Comparison of ENCODE assay signal across 33 cellular contexts in genomic region chr22:32815943-32816342, GRCh38. TPM values are rescaled to one million over a fixed set of nuclear protein-coding genes. Genes with fewer than 3 reads are reported as not detected.
DNase-seq lines count a peak whose midpoint lies in the region; ATAC-seq and TF ChIP-seq lines count a peak whose summit lies in the region.
"Had no signal": no experiment of that assay in that cellular context is flagged by ENCODE, and none has a peak within 500 bp of the region (broad histone marks: within the 10 kb centered on the region; RNA-seq: fewer than 3 reads in every experiment).

No MANE protein-coding gene starts in this region.

- no peak overlapping the region for H3K4ac ChIP-seq in neuronal stem cell (ENCODE audit: low read length)

- TF ChIP-seq EP300 in esophagus muscularis mucosa (IDR thresholded peaks at IDR 0.05) = no peak

- no peak overlapping the region for H2BK12ac ChIP-seq in neuronal stem cell (ENCODE audit: low read length)

- H3K9me3 Mint-ChIP-seq in activated T-helper 1 cell treated with anti-CD3 and anti-CD28 coated beads, Interleukin-12 subunit alpha, Interleukin-12 subunit beta, Interleukin-2, Interleukin-4 antibody, amounts not matched to agents 30 ng/mL and 10 ng/mL and 1 ng/mL, durations not matched to agents 14 hours and 24 hours and 36 hours = no peaks in the 10 kb centered on the region
- no peaks in the 10 kb centered on the region for H3K9me3 Mint-ChIP-seq in HFFc6
- H3K9me3 Mint-ChIP-seq: activated naive CD4-positive, alpha-beta T cell treated with anti-CD3 and anti-CD28 coated beads, Interleukin-2, amount 50 U/mL, for 24 hours; brain; CD8-positive, alpha-beta T cell; stimulated activated memory B cell treated with anti-CD40 and anti-IgM and Interleukin-4, amounts not matched to agents 10 μg/mL and 1 μg/mL and 100 μg/mL, for 72 hours had no signal

- 47% methylated on average over 6 of the region's 6 CpGs for WGBS in esophagus muscularis mucosa
- WGBS in right cardiac atrium = 54% methylated on average over 6 of the region's 6 CpGs
- WGBS in neuronal stem cell (ENCODE audit: extremely low coverage in 2 of 2, insufficient read length in 2 of 2, insufficient replicate concordance in 1 of 2), 2 donors = no CpG with 5 or more reads among the region's 6 CpGs
- WGBS in thyroid gland, 2 donors = 68 to 74% methylated on average over 6 of the region's 6 CpGs

- H3K9me3 ChIP-seq in esophagus muscularis mucosa (no peaks in the 10 kb centered on the region), right cardiac atrium (ENCODE audit: control insufficient read depth, low read length) (no peaks in the 10 kb centered on the region), neuronal stem cell (replicated peaks in 1 of 2; ENCODE audit: control insufficient read depth in 2 of 2, insufficient read depth in 1 of 2, low read depth in 1 of 2, low read length in 2 of 2) (no peaks in the 10 kb centered on the region), thyroid gland (no peaks in the 10 kb centered on the region)
- H3K9me3 ChIP-seq: BE2C, esophagus squamous epithelium, neutrophil, SJCRH30, vagina had no signal

- H3K14ac ChIP-seq in neuronal stem cell (ENCODE audit: low read length) = no peak overlapping the region

- H2AK5ac ChIP-seq in neuronal stem cell (ENCODE audit: low read depth, low read length) = no peak overlapping the region

- no peak overlapping the region for H3K4me3 Mint-ChIP-seq in activated T-helper 1 cell treated with anti-CD3 and anti-CD28 coated beads, Interleukin-12 subunit alpha, Interleukin-12 subunit beta, Interleukin-2, Interleukin-4 antibody, amounts not matched to agents 30 ng/mL and 10 ng/mL and 1 ng/mL, durations not matched to agents 14 hours and 24 hours and 36 hours
- no peak overlapping the region for H3K4me3 Mint-ChIP-seq in HFFc6
- H3K4me3 Mint-ChIP-seq: activated naive CD4-positive, alpha-beta T cell treated with anti-CD3 and anti-CD28 coated beads, Interleukin-2, amount 50 U/mL, for 24 hours; brain; CD8-positive, alpha-beta T cell; memory B cell; stimulated activated memory B cell treated with anti-CD40 and anti-IgM and Interleukin-4, amounts not matched to agents 10 μg/mL and 1 μg/mL and 100 μg/mL, for 72 hours had no signal

- no peak overlapping the region for H4K91ac ChIP-seq in neuronal stem cell (ENCODE audit: low read depth, low read length, poor library complexity)

- H3K4me1 ChIP-seq in esophagus muscularis mucosa (peaks cover 94 to 100% (median 98%) of the 10 kb centered on the region in 4 donors), right cardiac atrium (ENCODE audit: control insufficient read depth, insufficient read depth, low read length) (peaks cover 60% of the 10 kb centered on the region), neuronal stem cell (ENCODE audit: control insufficient read depth in 2 of 2, insufficient read depth in 1 of 2, low read depth in 1 of 2, low read length in 2 of 2) (no peaks in the 10 kb centered on the region), thyroid gland (peaks cover 45 to 72% of the 10 kb centered on the region in 2 donors)
- H3K4me1 ChIP-seq: BE2C, SJCRH30 had no signal

- H3K23ac ChIP-seq in neuronal stem cell (ENCODE audit: low read depth, low read length, poor library complexity) = no peak overlapping the region

- no peak overlapping the region for H4K8ac ChIP-seq in neuronal stem cell (ENCODE audit: low read depth, low read length)

- intact Hi-C loops in esophagus muscularis mucosa (cut with DNase I) = no loop called here
- intact Hi-C loops in right cardiac atrium (cut with DNase I) = no loop called here
- intact Hi-C loops in thyroid gland (cut with DNase I) = no loop called here
- intact Hi-C loops in activated T-helper 1 cell treated with anti-CD3 and anti-CD28 coated beads, Interleukin-12 subunit alpha, Interleukin-12 subunit beta, Interleukin-2, Interleukin-4 antibody, amounts not matched to agents 30 ng/mL and 10 ng/mL and 1 ng/mL, durations not matched to agents 14 hours and 24 hours and 36 hours (cut with micrococcal nuclease) = no loop called here

- TF ChIP-seq POLR2A in esophagus muscularis mucosa (IDR thresholded peaks at IDR 0.05; ENCODE audit: low read depth) (no peak), thyroid gland (IDR thresholded peaks at IDR 0.05) (no peak)

- no peaks in the 10 kb centered on the region for H3K36me3 Mint-ChIP-seq in activated T-helper 1 cell treated with anti-CD3 and anti-CD28 coated beads, Interleukin-12 subunit alpha, Interleukin-12 subunit beta, Interleukin-2, Interleukin-4 antibody, amounts not matched to agents 30 ng/mL and 10 ng/mL and 1 ng/mL, durations not matched to agents 14 hours and 24 hours and 36 hours (ENCODE audit: low read depth)
- H3K36me3 Mint-ChIP-seq in HFFc6 (ENCODE audit: low read depth) = peaks cover 22% of the 10 kb centered on the region
- H3K36me3 Mint-ChIP-seq: activated naive CD4-positive, alpha-beta T cell treated with anti-CD3 and anti-CD28 coated beads, Interleukin-2, amount 50 U/mL, for 24 hours; CD8-positive, alpha-beta T cell; memory B cell; stimulated activated memory B cell treated with anti-CD40 and anti-IgM and Interleukin-4, amounts not matched to agents 10 μg/mL and 1 μg/mL and 100 μg/mL, for 72 hours had no signal

- H2BK15ac ChIP-seq in neuronal stem cell (ENCODE audit: low read length) = no peak overlapping the region

- H2AFZ ChIP-seq in neuronal stem cell (ENCODE audit: low read length) = no peak overlapping the region

- peak overlapping the region; percentile 45 to 58 (median 49) for H3K27ac ChIP-seq in esophagus muscularis mucosa (replicated peaks in 1 of 4)
- H3K27ac ChIP-seq in right cardiac atrium (ENCODE audit: low read length) = peak overlapping the region; percentile 28
- H3K27ac ChIP-seq in neuronal stem cell (replicated peaks; ENCODE audit: low read length) = no peak overlapping the region
- H3K27ac ChIP-seq in thyroid gland = peak overlapping the region in 2 of 3 donors; percentile 9 to 53
- H3K27ac ChIP-seq: neutrophil, SJCRH30, vagina had no signal

- CTCF ChIA-PET in GM10248 (lab: Yijun Ruan, JAX) = interaction anchor here (1.5 kb wide), 1 partner anchor 19 kb away, joined by 10 read pairs; no protein-coding TSS in a partner anchor

- POLR2A ChIA-PET in GM10248 (lab: Yijun Ruan, JAX) = no interaction called here

- no peak overlapping the region for H3K9ac ChIP-seq in neuronal stem cell (ENCODE audit: low read depth, low read length, poor library complexity)

- no peaks in the 10 kb centered on the region for H3K79me1 ChIP-seq in neuronal stem cell (ENCODE audit: low read depth, low read length)

- H2BK5ac ChIP-seq in neuronal stem cell (ENCODE audit: low read length) = no peak overlapping the region

- TF ChIP-seq CTCF in esophagus muscularis mucosa (IDR thresholded peaks at IDR 0.05) (no peak), thyroid gland (IDR thresholded peaks at IDR 0.05) (no peak), GM10248 (IDR thresholded peaks at IDR 0.05; ENCODE audit: control extremely low read depth, extremely low read depth, low read depth, missing control alignments) (no peak), HFFc6 (IDR thresholded peaks at IDR 0.05) (no peak)

- H3K36me3 ChIP-seq in esophagus muscularis mucosa (peaks cover 0 to 43% (median 22%) of the 10 kb centered on the region in 4 donors), neuronal stem cell (replicated peaks in 1 of 2; ENCODE audit: control insufficient read depth in 2 of 2, insufficient read depth in 2 of 2, low read length in 2 of 2) (no peaks in the 10 kb centered on the region), thyroid gland (no peaks in the 10 kb centered on the region)
- H3K36me3 ChIP-seq: BE2C, neutrophil, SJCRH30, vagina had no signal

- H3K4me3 ChIP-seq in esophagus muscularis mucosa = no peak overlapping the region
- H3K4me3 ChIP-seq in right cardiac atrium (ENCODE audit: low read length) = no peak overlapping the region
- H3K4me3 ChIP-seq in neuronal stem cell (ENCODE audit: low read length in 2 of 2) = no peak overlapping the region
- no peak overlapping the region for H3K4me3 ChIP-seq in thyroid gland (replicated peaks in 1 of 3)
- H3K4me3 ChIP-seq: dorsolateral prefrontal cortex, esophagus squamous epithelium, GM12878, SJCRH30, vagina had no signal

- no peak overlapping the region for H3K4me2 ChIP-seq in neuronal stem cell (ENCODE audit: insufficient read depth, low read length, poor library complexity, severe bottlenecking)

- H3K27me3 ChIP-seq in esophagus muscularis mucosa (no peaks in the 10 kb centered on the region), right cardiac atrium (ENCODE audit: control insufficient read depth, insufficient read depth) (no peaks in the 10 kb centered on the region), neuronal stem cell (ENCODE audit: control insufficient read depth in 3 of 3, insufficient read depth in 3 of 3, low read depth in 1 of 3, low read length in 3 of 3) (no peaks in the 10 kb centered on the region), thyroid gland (no peaks in the 10 kb centered on the region)
- H3K27me3 ChIP-seq: BE2C, dorsolateral prefrontal cortex, esophagus squamous epithelium, neutrophil, SJCRH30, vagina had no signal

- peaks cover 2% of the 10 kb centered on the region for H3K27me3 Mint-ChIP-seq in activated T-helper 1 cell treated with anti-CD3 and anti-CD28 coated beads, Interleukin-12 subunit alpha, Interleukin-12 subunit beta, Interleukin-2, Interleukin-4 antibody, amounts not matched to agents 30 ng/mL and 10 ng/mL and 1 ng/mL, durations not matched to agents 14 hours and 24 hours and 36 hours (ENCODE audit: insufficient read depth)
- H3K27me3 Mint-ChIP-seq in HFFc6 (ENCODE audit: insufficient read depth) = peaks cover 9% of the 10 kb centered on the region
- H3K27me3 Mint-ChIP-seq: activated naive CD4-positive, alpha-beta T cell treated with anti-CD3 and anti-CD28 coated beads, Interleukin-2, amount 50 U/mL, for 24 hours had no signal

- DNase-seq in esophagus muscularis mucosa (ENCODE audit: extremely low spot score) (no peak), right cardiac atrium (peak; percentile 58 to 83 (median 80)), neuronal stem cell (ENCODE audit: low spot score) (no peak), thyroid gland (peak in 1 of 2 donors; percentile 45), NCI-H510A (lab: John Stamatoyannopoulos, UW) (no peak), GM10248 (ENCODE audit: extremely low spot score) (no peak), HFFc6 (no peak)
- DNase-seq in activated T-helper 1 cell treated with anti-CD3 and anti-CD28 coated beads, Interleukin-12 subunit alpha, Interleukin-12 subunit beta, Interleukin-2, Interleukin-4 antibody, amounts not matched to agents 30 ng/mL and 10 ng/mL and 1 ng/mL, durations not matched to agents 14 hours and 24 hours and 36 hours (ENCODE audit: low spot score) = no peak
- DNase-seq: activated CD4-positive, alpha-beta T cell treated with anti-CD3 and anti-CD28 coated beads for 48 hours; activated CD8-positive, alpha-beta memory T cell treated with anti-CD3 and anti-CD28 coated beads for 24 hours; activated T-cell treated with anti-CD3 and anti-CD28 coated beads for 4 hours; amniotic stem cell; BE2C; CD8-positive, alpha-beta T cell; dorsolateral prefrontal cortex; EL; esophagus squamous epithelium; foreskin melanocyte; HCEC 1CT; Kasumi-1; kidney glomerular epithelial cell; NCI-H1417 treated with DMSO at 0.1 percent for 48 hours; NCI-H2081 treated with DMSO at 0.1 percent for 48 hours; NCI-H226; posterior cingulate gyrus; SJCRH30 had no signal

- no peak overlapping the region for H3K27ac Mint-ChIP-seq in activated T-helper 1 cell treated with anti-CD3 and anti-CD28 coated beads, Interleukin-12 subunit alpha, Interleukin-12 subunit beta, Interleukin-2, Interleukin-4 antibody, amounts not matched to agents 30 ng/mL and 10 ng/mL and 1 ng/mL, durations not matched to agents 14 hours and 24 hours and 36 hours
- no peak overlapping the region for H3K27ac Mint-ChIP-seq in HFFc6
- H3K27ac Mint-ChIP-seq: activated naive CD4-positive, alpha-beta T cell treated with anti-CD3 and anti-CD28 coated beads, Interleukin-2, amount 50 U/mL, for 24 hours; CD8-positive, alpha-beta T cell; memory B cell; stimulated activated memory B cell treated with anti-CD40 and anti-IgM and Interleukin-4, amounts not matched to agents 10 μg/mL and 1 μg/mL and 100 μg/mL, for 72 hours had no signal

- no peaks in the 10 kb centered on the region for H3K4me1 Mint-ChIP-seq in activated T-helper 1 cell treated with anti-CD3 and anti-CD28 coated beads, Interleukin-12 subunit alpha, Interleukin-12 subunit beta, Interleukin-2, Interleukin-4 antibody, amounts not matched to agents 30 ng/mL and 10 ng/mL and 1 ng/mL, durations not matched to agents 14 hours and 24 hours and 36 hours (ENCODE audit: low read depth)
- peaks cover 67% of the 10 kb centered on the region for H3K4me1 Mint-ChIP-seq in HFFc6 (ENCODE audit: low read depth)
- H3K4me1 Mint-ChIP-seq: activated naive CD4-positive, alpha-beta T cell treated with anti-CD3 and anti-CD28 coated beads, Interleukin-2, amount 50 U/mL, for 24 hours; memory B cell; stimulated activated memory B cell treated with anti-CD40 and anti-IgM and Interleukin-4, amounts not matched to agents 10 μg/mL and 1 μg/mL and 100 μg/mL, for 72 hours had no signal

- H3K18ac ChIP-seq in neuronal stem cell (ENCODE audit: low read length) = peak overlapping the region; percentile 32

- peak; percentile 71 to 77 for ATAC-seq in right cardiac atrium
- ATAC-seq: CD8-positive, alpha-beta T cell; GM12878; stimulated activated memory B cell treated with anti-CD40 and anti-IgM and Interleukin-4, amounts not matched to agents 10 μg/mL and 1 μg/mL and 100 μg/mL, for 72 hours had no signal

- no peak overlapping the region for H2BK120ac ChIP-seq in neuronal stem cell (ENCODE audit: low read depth, low read length)

RNA-seq across cellular contexts. Expression of gene TIMP3, which starts 14.4 kb away (rescaled TPM):
- total RNA-seq in esophagus muscularis mucosa = 100 to 1,000 TPM; 566 to 898 (median 683) TPM
- total RNA-seq in right cardiac atrium = 100 to 1,000 TPM; 488 to 893 (median 598) TPM
- polyA plus RNA-seq in right cardiac atrium = 412 TPM
- polyA plus RNA-seq in neuronal stem cell (2013, experiment 1 of 2) = 15.2 TPM
- polyA plus RNA-seq in neuronal stem cell (2013, experiment 2 of 2) = 16.2 TPM
- 100 to 1,000 TPM; 424 to 772 (median 543) TPM for total RNA-seq in thyroid gland
- total RNA-seq in activated T-helper 1 cell treated with anti-CD3 and anti-CD28 coated beads, Interleukin-12 subunit alpha, Interleukin-12 subunit beta, Interleukin-2, Interleukin-4 antibody, amounts not matched to agents 30 ng/mL and 10 ng/mL and 1 ng/mL, durations not matched to agents 14 hours and 24 hours and 36 hours = not detected in 2 replicates
- total RNA-seq in HFFc6 (2021; fragmentation: NEBNext Ultra II Directional; extraction: Animal tissue kit (Norgen Biotek cat#: 25700)) = 100 to 1,000 TPM; 303 to 525 (median 354) TPM
- total RNA-seq: CD8-positive, alpha-beta T cell had no signal

Comparison
In these comparisons a context has a peak if more than half of its experiments do, and no peak if none do; other contexts are left out.
1. DNase-seq: peak in right cardiac atrium (3 of 3); none in esophagus muscularis mucosa (single experiment), neuronal stem cell (single experiment), NCI-H510A (single experiment), activated T-helper 1 cell treated with anti-CD3 and anti-CD28 coated beads, Interleukin-12 subunit alpha, Interleukin-12 subunit beta, Interleukin-2, Interleukin-4 antibody, amounts not matched to agents 30 ng/mL and 10 ng/mL and 1 ng/mL, durations not matched to agents 14 hours and 24 hours and 36 hours (single experiment), GM10248 (single experiment) and HFFc6 (single experiment).
2. RNA of gene TIMP3, which starts 14.4 kb away (total RNA-seq): 566 to 898 TPM in esophagus muscularis mucosa, 488 to 893 TPM in right cardiac atrium, 424 to 772 TPM in thyroid gland and 303 to 525 TPM in HFFc6; not detected in activated T-helper 1 cell treated with anti-CD3 and anti-CD28 coated beads, Interleukin-12 subunit alpha, Interleukin-12 subunit beta, Interleukin-2, Interleukin-4 antibody, amounts not matched to agents 30 ng/mL and 10 ng/mL and 1 ng/mL, durations not matched to agents 14 hours and 24 hours and 36 hours; every median in the first group is over 100 times any median in the second.